In genomic region chr14:39957290-39957689, GRCh38 we compare ENCODE assay signal across 22 cellular contexts.
DNase-seq lines count a peak whose midpoint lies in the region; ATAC-seq and TF ChIP-seq lines count a peak whose summit lies in the region.
"Had no signal": no experiment of that assay in that cellular context is flagged by ENCODE, and none has a peak within 500 bp of the region (broad histone marks: within the 10 kb centered on the region; RNA-seq: fewer than 3 reads in every experiment).

No MANE protein-coding gene starts in this region.

- H3K9me2 ChIP-seq in SU-DHL-6 (replicated peaks; ENCODE audit: insufficient read depth, low read length) = no peaks in the 10 kb centered on the region

- H3K9me3 ChIP-seq in SU-DHL-6 (ENCODE audit: insufficient read depth, low read length) (no peaks in the 10 kb centered on the region), ascending aorta (peaks cover 3 to 23% of the 10 kb centered on the region in 2 donors)
- H3K9me3 ChIP-seq: thyroid gland had no signal

- no peaks in the 10 kb centered on the region for H3F3A ChIP-seq in SU-DHL-6 (ENCODE audit: insufficient read depth)

- H3K27ac ChIP-seq in SU-DHL-6 (ENCODE audit: low read depth, low read length) = no peak overlapping the region
- H3K27ac ChIP-seq in ascending aorta = no peak overlapping the region
- H3K27ac ChIP-seq: left ventricle myocardium inferior, thyroid gland had no signal

- ATAC-seq in GM18909 (IDR thresholded peaks at IDR 0.05; ENCODE audit: poor library complexity, unreplicated experiment) (peak; percentile 86), GM21619 (IDR thresholded peaks at IDR 0.05; ENCODE audit: unreplicated experiment) (peak; percentile 59), HG03354 (IDR thresholded peaks at IDR 0.05; ENCODE audit: poor library complexity, severe bottlenecking, unreplicated experiment) (peak; percentile 70)
- ATAC-seq: mucosa of descending colon; stimulated activated memory B cell treated with anti-CD40 and anti-IgM and Interleukin-4, amounts not matched to agents 10 μg/mL and 1 μg/mL and 100 μg/mL, for 72 hours; T-cell had no signal

- H3K27me3 ChIP-seq in SU-DHL-6 (ENCODE audit: low read length) (no peaks in the 10 kb centered on the region), ascending aorta (no peaks in the 10 kb centered on the region)
- H3K27me3 ChIP-seq: thyroid gland had no signal

- peak overlapping the region; percentile 82 for H2AFZ ChIP-seq in SU-DHL-6 (ENCODE audit: low read depth, low read length, severe bottlenecking)

- H3K4me3 ChIP-seq in SU-DHL-6 (ENCODE audit: insufficient read depth, low read length, poor library complexity, severe bottlenecking) (no peak overlapping the region), ascending aorta (no peak overlapping the region)
- H3K4me3 ChIP-seq: left ventricle myocardium inferior, mucosa of descending colon, thyroid gland had no signal

- H3K4me2 ChIP-seq in SU-DHL-6 (ENCODE audit: low read depth, low read length, poor library complexity, severe bottlenecking) = peak overlapping the region; percentile 20

- no peak overlapping the region for H3K9ac ChIP-seq in SU-DHL-6 (ENCODE audit: low read length)

- DNase-seq in NCI-H2227 (lab: John Stamatoyannopoulos, UW; ENCODE audit: unreplicated experiment) (no peak), ascending aorta (ENCODE audit: low spot score in 2 of 2) (no peak), HuH-7 (ENCODE audit: low spot score) (no peak), HCEC 1CT (no peak)
- DNase-seq: activated CD4-positive, alpha-beta T cell treated with anti-CD3 and anti-CD28 coated beads, Interleukin-2, amount 50 U/mL, for 4 hours; activated naive CD4-positive, alpha-beta T cell treated with anti-CD3 and anti-CD28 coated beads for 36 hours; activated T-cell treated with anti-CD3 and anti-CD28 coated beads for 4 hours; COR-L47; head of caudate nucleus; left ventricle myocardium inferior; mucosa of descending colon; NCI-H1436; NK-92 treated with Interleukin-12 subunit alpha and Interleukin-12 subunit beta, amount 100 ng/mL, for 24 hours; retina; stimulated activated CD4-positive, alpha-beta T cell treated with anti-CD3 and anti-CD28 coated beads, Interleukin-15, amount 100 ng/mL, for 24 hours; T-cell; thyroid gland had no signal

- no peaks in the 10 kb centered on the region for H4K20me1 ChIP-seq in SU-DHL-6 (ENCODE audit: low read depth, low read length)

- H3K79me2 ChIP-seq in SU-DHL-6 (ENCODE audit: insufficient read depth, low read length) = no peaks in the 10 kb centered on the region

- intact Hi-C loops in ascending aorta (cut with DNase I) = no loop called here

- no peak for TF ChIP-seq CTCF in SU-DHL-6 (IDR thresholded peaks at IDR 0.05; ENCODE audit: insufficient read depth, low read length, poor library complexity, severe bottlenecking)
- TF ChIP-seq CTCF in ascending aorta (IDR thresholded peaks at IDR 0.05) = no peak

- H3K36me3 ChIP-seq in SU-DHL-6 (ENCODE audit: low read length) (no peaks in the 10 kb centered on the region), ascending aorta (no peaks in the 10 kb centered on the region)
- H3K36me3 ChIP-seq: left ventricle myocardium inferior, thyroid gland had no signal

- no peaks in the 10 kb centered on the region for H3K4me1 ChIP-seq in ascending aorta
- H3K4me1 ChIP-seq: left ventricle myocardium inferior, thyroid gland had no signal
